ENCODE assay signal across 26 cellular contexts in genomic region chr7:148079681-148080080, GRCh38.
"Had no signal": no experiment of that assay in that cellular context is flagged by ENCODE, and none has a peak within 500 bp of the region (broad histone marks: within the 10 kb centered on the region; RNA-seq: fewer than 3 reads in every experiment).

No MANE protein-coding gene starts in this region.

- H3K27me3 Mint-ChIP-seq: natural killer cell treated with Interleukin-12 subunit alpha and Interleukin-12 subunit beta and Interleukin-15 and Interleukin-18, amount 100 ng/mL, for 72 hours had no signal

- H3K27me3 ChIP-seq: heart right ventricle, hepatocyte, ovary, stomach, testis, tibial artery, uterus had no signal

- H3K4me3 Mint-ChIP-seq: naive thymus-derived CD4-positive, alpha-beta T cell; natural killer cell treated with Interleukin-12 subunit alpha and Interleukin-12 subunit beta and Interleukin-15 and Interleukin-18, amount 100 ng/mL, for 72 hours; stimulated activated naive B cell treated with anti-CD40 and anti-IgM and Interleukin-4, amounts not matched to agents 10 μg/mL and 1 μg/mL and 100 μg/mL, for 72 hours; type B pancreatic cell had no signal

- H3K36me3 ChIP-seq: heart right ventricle, ovary, prostate gland, stomach, tibial artery, uterus had no signal

- H3K4me3 ChIP-seq: heart right ventricle, hepatocyte, lung, mucosa of descending colon, ovary, prostate gland, skin epidermis, stomach, testis, tibial artery, uterus had no signal

- H3K9me3 ChIP-seq: heart right ventricle, mucosa of descending colon, ovary, prostate gland, stomach, testis, tibial artery, uterus had no signal

- H2AFZ ChIP-seq: hepatocyte had no signal

- H3K27ac ChIP-seq: heart right ventricle, hepatocyte, ovary, prostate gland, skin epidermis, stomach, testis, tibial artery, uterus had no signal

- H3K4me1 Mint-ChIP-seq: naive thymus-derived CD4-positive, alpha-beta T cell; stimulated activated naive B cell treated with anti-CD40 and anti-IgM and Interleukin-4, amounts not matched to agents 10 μg/mL and 1 μg/mL and 100 μg/mL, for 72 hours had no signal

- H3K79me2 ChIP-seq: hepatocyte had no signal

- H3K27ac Mint-ChIP-seq: naive thymus-derived CD4-positive, alpha-beta T cell; natural killer cell treated with Interleukin-12 subunit alpha and Interleukin-12 subunit beta and Interleukin-15 and Interleukin-18, amount 100 ng/mL, for 72 hours; stimulated activated naive B cell treated with anti-CD40 and anti-IgM and Interleukin-4, amounts not matched to agents 10 μg/mL and 1 μg/mL and 100 μg/mL, for 72 hours; type B pancreatic cell had no signal

- H3K4me1 ChIP-seq: heart right ventricle, prostate gland, testis, uterus had no signal

- H3K9me3 Mint-ChIP-seq: natural killer cell treated with Interleukin-12 subunit alpha and Interleukin-12 subunit beta and Interleukin-15 and Interleukin-18, amount 100 ng/mL, for 72 hours; stimulated activated naive B cell treated with anti-CD40 and anti-IgM and Interleukin-4, amounts not matched to agents 10 μg/mL and 1 μg/mL and 100 μg/mL, for 72 hours had no signal

- DNase-seq: heart right ventricle; islet precursor cell; midbrain; mucosa of descending colon; naive thymus-derived CD4-positive, alpha-beta T cell; ovary; retina; right cardiac atrium; stimulated activated CD4-positive, alpha-beta T cell treated with anti-CD3 and anti-CD28 coated beads, Interleukin-12 subunit alpha, Interleukin-12 subunit beta, amount 100 ng/mL, for 4 hours; stimulated activated CD4-positive, alpha-beta T cell treated with anti-CD3 and anti-CD28 coated beads, Interleukin-15, amount 100 ng/mL, for 24 hours; stimulated activated CD4-positive, alpha-beta T cell treated with anti-CD3 and anti-CD28 coated beads, Interleukin-2, amount 100 ng/mL, for 24 hours; stimulated activated CD4-positive, alpha-beta T cell treated with anti-CD3 and anti-CD28 coated beads, Interleukin-4, amount 100 ng/mL, for 1 hour; stimulated activated naive B cell treated with anti-CD40 and anti-IgM and Interleukin-4, amounts not matched to agents 10 μg/mL and 1 μg/mL and 100 μg/mL, for 72 hours; stimulated activated naive CD8-positive, alpha-beta T cell treated with anti-CD3 and anti-CD28 coated beads, Interleukin-15, Interleukin-2, amounts not matched to agents 100 U/mL and 50 U/mL, for 24 hours; stomach; testis; tibial artery; uterus had no signal

- H3K4me2 ChIP-seq: hepatocyte had no signal

- ATAC-seq: heart right ventricle; left lobe of liver; mucosa of descending colon; naive thymus-derived CD4-positive, alpha-beta T cell; natural killer cell treated with Interleukin-12 subunit alpha and Interleukin-12 subunit beta and Interleukin-15 and Interleukin-18, amount 100 ng/mL, for 72 hours; right cardiac atrium; sciatic nerve; stimulated activated naive B cell treated with anti-CD40 and anti-IgM and Interleukin-4, amounts not matched to agents 10 μg/mL and 1 μg/mL and 100 μg/mL, for 72 hours; stimulated activated naive CD8-positive, alpha-beta T cell treated with anti-CD3 and anti-CD28 coated beads, Interleukin-15, Interleukin-2, amounts not matched to agents 100 U/mL and 50 U/mL, for 24 hours had no signal

- H3K36me3 Mint-ChIP-seq: naive thymus-derived CD4-positive, alpha-beta T cell; natural killer cell treated with Interleukin-12 subunit alpha and Interleukin-12 subunit beta and Interleukin-15 and Interleukin-18, amount 100 ng/mL, for 72 hours; stimulated activated naive B cell treated with anti-CD40 and anti-IgM and Interleukin-4, amounts not matched to agents 10 μg/mL and 1 μg/mL and 100 μg/mL, for 72 hours; type B pancreatic cell had no signal
